In genomic region chr5:66634601-66635000, GRCh38 we compare ENCODE assay signal across 6 cellular contexts.
"Had no signal": no experiment of that assay in that cellular context is flagged by ENCODE, and none has a peak within 500 bp of the region (broad histone marks: within the 10 kb centered on the region; RNA-seq: fewer than 3 reads in every experiment).

No MANE protein-coding gene starts in this region.

- H3K4me2 ChIP-seq: GM23338 had no signal

- H3K27ac ChIP-seq: HL-60 had no signal

- DNase-seq: H9, HCEC 1CT, HFFc6, IMR-90 had no signal

- H3K4me3 ChIP-seq: GM23338 had no signal

- H2AFZ ChIP-seq: GM23338 had no signal
